In genomic region chr4:164169591-164169990, GRCh38 we compare ENCODE assay signal across 22 cellular contexts.
DNase-seq lines count a peak whose midpoint lies in the region; ATAC-seq and TF ChIP-seq lines count a peak whose summit lies in the region.
"Had no signal": no experiment of that assay in that cellular context is flagged by ENCODE, and none has a peak within 500 bp of the region (broad histone marks: within the 10 kb centered on the region; RNA-seq: fewer than 3 reads in every experiment).

No MANE protein-coding gene starts in this region.

- no peak for ATAC-seq in GM18520 (IDR thresholded peaks at IDR 0.05; ENCODE audit: unreplicated experiment)
- ATAC-seq: A549; activated CD8-positive, alpha-beta memory T cell treated with anti-CD3 and anti-CD28 coated beads, Interleukin-2, amount 10 ng/mL, durations not matched to agents 7 days and 5 days; natural killer cell; stimulated activated naive CD8-positive, alpha-beta T cell treated with anti-CD3 and anti-CD28 coated beads, Interleukin-15, amount 100 ng/mL, for 72 hours had no signal

- H3K4me3 ChIP-seq in colonic mucosa (no peak overlapping the region), ovary (no peak overlapping the region)
- H3K4me3 ChIP-seq: A549, SJCRH30 had no signal

- no peaks in the 10 kb centered on the region for H3K27me3 ChIP-seq in colonic mucosa
- H3K27me3 ChIP-seq in ovary = no peaks in the 10 kb centered on the region
- H3K27me3 ChIP-seq: SJCRH30 had no signal

- H3K9ac ChIP-seq in colonic mucosa (ENCODE audit: low read depth in 2 of 2, low read length in 2 of 2) = no peak overlapping the region

- no peaks in the 10 kb centered on the region for H3K4me1 ChIP-seq in colonic mucosa
- H3K4me1 ChIP-seq in ovary (ENCODE audit: insufficient read depth) = no peaks in the 10 kb centered on the region
- H3K4me1 ChIP-seq: A549, Caco-2, SJCRH30 had no signal

- H3K27ac ChIP-seq in colonic mucosa (no peak overlapping the region), ovary (no peak overlapping the region)
- H3K27ac ChIP-seq: A549, SJCRH30 had no signal

- intact Hi-C loops in colonic mucosa (cut with DNase I) (no loop called here), ovary (cut with DNase I) (no loop called here)

- TF ChIP-seq POLR2A in ovary (IDR thresholded peaks at IDR 0.05) = no peak

- TF ChIP-seq CTCF in colonic mucosa (IDR thresholded peaks at IDR 0.05) (no peak), ovary (IDR thresholded peaks at IDR 0.05) (no peak)

- peak; percentile 77 for DNase-seq in A172 (ENCODE audit: low spot score)
- DNase-seq in M059J (ENCODE audit: low read depth) = peak; percentile 74
- DNase-seq in astrocyte of the hippocampus (ENCODE audit: low read depth, low spot score) = peak; percentile 27
- DNase-seq in kidney glomerular epithelial cell (lab: John Stamatoyannopoulos, UW) = peak; percentile 51
- no peak for DNase-seq in colonic mucosa
- DNase-seq in DMS 273 treated with DMSO at 0.1 percent for 48 hours (lab: John Stamatoyannopoulos, UW) = no peak
- DNase-seq in ovary = no peak
- DNase-seq: activated CD4-positive, alpha-beta T cell treated with anti-CD3 and anti-CD28 coated beads for 4 hours; activated CD8-positive, alpha-beta memory T cell treated with anti-CD3 and anti-CD28 coated beads, Interleukin-2, amount 10 ng/mL, durations not matched to agents 7 days and 5 days; Caco-2; EL; foreskin melanocyte; mesendoderm; natural killer cell; NCI-H146; NCI-H2171 treated with DMSO at 0.1 percent for 48 hours; SJCRH30; small intestine; stimulated activated CD4-positive, alpha-beta T cell treated with anti-CD3 and anti-CD28 coated beads, Interleukin-2, amount 100 ng/mL, for 48 hours; stimulated activated naive CD8-positive, alpha-beta T cell treated with anti-CD3 and anti-CD28 coated beads, Interleukin-15, amount 100 ng/mL, for 72 hours had no signal

- no peak for TF ChIP-seq EP300 in ovary (IDR thresholded peaks at IDR 0.05)

- no peaks in the 10 kb centered on the region for H3K9me3 ChIP-seq in colonic mucosa
- no peaks in the 10 kb centered on the region for H3K9me3 ChIP-seq in ovary
- H3K9me3 ChIP-seq: A549, SJCRH30 had no signal

- H3K36me3 ChIP-seq in colonic mucosa = no peaks in the 10 kb centered on the region
- H3K36me3 ChIP-seq in ovary = no peaks in the 10 kb centered on the region
- H3K36me3 ChIP-seq: SJCRH30 had no signal

Comparison
In these comparisons a context has a peak if more than half of its experiments do, and no peak if none do; other contexts are left out.
1. DNase-seq: peak in A172 (single experiment), M059J (single experiment), astrocyte of the hippocampus (single experiment) and kidney glomerular epithelial cell (single experiment); none in colonic mucosa (single experiment), DMS 273 treated with DMSO at 0.1 percent for 48 hours (single experiment) and ovary (0 of 5).